In genomic region chr17:57264776-57265175, GRCh38 we compare ENCODE assay signal across 1 cellular context.
A peak's percentile ranks its signal among the peaks of the same experiment; 100 is the strongest.
TF ChIP-seq lines count a peak whose summit lies in the region.

No MANE protein-coding gene starts in this region.

TF ChIP-seq in HepG2, 621 proteins besides CTCF, POLR2A, EP300 and RAD21:
- TF ChIP-seq ATF7-NPFF (CRISPR knock-in tag; IDR thresholded peaks at IDR 0.05; ENCODE audit: low read depth) (no peak), ZNF644 (CRISPR knock-in tag; IDR thresholded peaks at IDR 0.05; ENCODE audit: low read depth) (0 out of 2 replicates have a peak, but pooled peaks have one; percentile 12)
TF ChIP-seq in HepG2: peak in this region for 1.
